2 cellular contexts compared by ENCODE assay signal in genomic region chr9:25654417-25654816, GRCh38.
TF ChIP-seq lines count a peak whose summit lies in the region.

No MANE protein-coding gene starts in this region.

TF ChIP-seq in HepG2, 621 proteins besides CTCF, POLR2A, EP300 and RAD21 (continued from another document):
- no peak for TF ChIP-seq SP1 (IDR thresholded peaks at IDR 0.05)
- no peak for TF ChIP-seq SP1 (CRISPR knock-in tag; IDR thresholded peaks at IDR 0.05)
- TF ChIP-seq MAFF (IDR thresholded peaks at IDR 0.05; ENCODE audit: low read depth, low read length): peak; percentile 58
TF ChIP-seq in HepG2: peak in this region for 2.

TF ChIP-seq in WTC11, 78 proteins besides CTCF, POLR2A, EP300 and RAD21 (continued from another document):
- TF ChIP-seq SP1 (CRISPR knock-in tag; conservative IDR thresholded peaks at IDR 0.05): no peak
- no peak for TF ChIP-seq NR2C2 (CRISPR knock-in tag; IDR thresholded peaks at IDR 0.05)
- TF ChIP-seq USF2 (CRISPR knock-in tag; IDR thresholded peaks at IDR 0.05): no peak
- no peak for TF ChIP-seq CREM (CRISPR knock-in tag; IDR thresholded peaks at IDR 0.05)
- TF ChIP-seq ZNF416 (CRISPR knock-in tag; IDR thresholded peaks at IDR 0.05): no peak
- TF ChIP-seq FOXJ3 (CRISPR knock-in tag; IDR thresholded peaks at IDR 0.05; ENCODE audit: borderline replicate concordance): no peak
- TF ChIP-seq NR3C1 (CRISPR knock-in tag; conservative IDR thresholded peaks at IDR 0.05; ENCODE audit: low read depth): no peak
